Comparison of ENCODE assay signal across 9 cellular contexts in genomic region chr1:59062743-59063142, GRCh38.
A peak's percentile ranks its signal among the peaks of the same experiment; 100 is the strongest.
DNase-seq lines count a peak whose midpoint lies in the region; ATAC-seq and TF ChIP-seq lines count a peak whose summit lies in the region.
"Had no signal": no experiment of that assay in that cellular context is flagged by ENCODE, and none has a peak within 500 bp of the region (broad histone marks: within the 10 kb centered on the region; RNA-seq: fewer than 3 reads in every experiment).

No MANE protein-coding gene starts in this region.

- H3K27me3 ChIP-seq in body of pancreas (no peaks in the 10 kb centered on the region), tibial artery (no peaks in the 10 kb centered on the region)

- no peak for DNase-seq in activated CD4-positive, alpha-beta T cell treated with anti-CD3 and anti-CD28 coated beads, Interleukin-2, amount 10 ng/mL, durations not matched to agents 24 days and 14 days
- DNase-seq in activated CD4-positive, alpha-beta T cell treated with anti-CD3 and anti-CD28 coated beads for 4 hours: no peak
- DNase-seq in body of pancreas (peak in 2 of 4 donors; percentile 30 to 41), iris pigment epithelial cell (ENCODE audit: low read depth) (peak; percentile 93), tibial artery (peak in 1 of 2 donors; percentile 55), chondrocyte (ENCODE audit: low spot score) (no peak), amniotic stem cell (lab: John Stamatoyannopoulos, UW) (no peak), NCI-H2171 (lab: John Stamatoyannopoulos, UW) (no peak)
- DNase-seq: activated T-cell treated with anti-CD3 and anti-CD28 coated beads, Interleukin-2, amount 50 U/mL, for 4 hours had no signal

- no peak overlapping the region for H3K27ac ChIP-seq in body of pancreas
- H3K27ac ChIP-seq in tibial artery: peak overlapping the region; percentile 76 to 78

- H3K36me3 Mint-ChIP-seq in activated CD4-positive, alpha-beta T cell treated with anti-CD3 and anti-CD28 coated beads, Interleukin-2, amount 10 ng/mL, durations not matched to agents 24 days and 14 days (ENCODE audit: low read depth): peaks cover 11% of the 10 kb centered on the region
- H3K36me3 Mint-ChIP-seq in chondrocyte (ENCODE audit: low read depth): no peaks in the 10 kb centered on the region

- intact Hi-C loops in activated CD4-positive, alpha-beta T cell treated with anti-CD3 and anti-CD28 coated beads, Interleukin-2, amount 10 ng/mL, durations not matched to agents 24 days and 14 days (cut with micrococcal nuclease): no loop called here
- intact Hi-C loops in body of pancreas (cut with DNase I) (no loop called here), tibial artery (cut with DNase I; ENCODE audit: low total_unique reads) (no loop called here)

- no peak overlapping the region for H3K4me3 Mint-ChIP-seq in activated CD4-positive, alpha-beta T cell treated with anti-CD3 and anti-CD28 coated beads, Interleukin-2, amount 10 ng/mL, durations not matched to agents 24 days and 14 days
- H3K4me3 Mint-ChIP-seq in chondrocyte (ENCODE audit: unreplicated experiment): no peak overlapping the region
- H3K4me3 Mint-ChIP-seq: activated T-cell treated with anti-CD3 and anti-CD28 coated beads, Interleukin-2, amount 50 U/mL, for 4 hours had no signal

- H3K36me3 ChIP-seq in body of pancreas (replicated peaks in 1 of 2; ENCODE audit: insufficient read depth in 1 of 2, low read depth in 2 of 2) (no peaks in the 10 kb centered on the region), tibial artery (no peaks in the 10 kb centered on the region)

- TF ChIP-seq CTCF in body of pancreas (IDR thresholded peaks at IDR 0.05): no peak
- no peak for TF ChIP-seq CTCF in tibial artery (IDR thresholded peaks at IDR 0.05)
- TF ChIP-seq CTCF in chondrocyte (IDR thresholded peaks at IDR 0.05): no peak

- H3K4me1 ChIP-seq in body of pancreas (peaks cover 43% of the 10 kb centered on the region), tibial artery (peaks cover 0 to 19% (median 5%) of the 10 kb centered on the region in 4 donors)

- H3K27me3 Mint-ChIP-seq in activated CD4-positive, alpha-beta T cell treated with anti-CD3 and anti-CD28 coated beads, Interleukin-2, amount 10 ng/mL, durations not matched to agents 24 days and 14 days: no peaks in the 10 kb centered on the region
- H3K27me3 Mint-ChIP-seq in chondrocyte (ENCODE audit: low read depth): no peaks in the 10 kb centered on the region

- H3K4me3 ChIP-seq in body of pancreas: no peak overlapping the region
- H3K4me3 ChIP-seq in tibial artery: peak overlapping the region in 1 of 2 donors; percentile 34

- H3K9me3 Mint-ChIP-seq in activated CD4-positive, alpha-beta T cell treated with anti-CD3 and anti-CD28 coated beads, Interleukin-2, amount 10 ng/mL, durations not matched to agents 24 days and 14 days: peaks cover 6% of the 10 kb centered on the region
- H3K9me3 Mint-ChIP-seq in chondrocyte (ENCODE audit: low read depth): peaks cover 3% of the 10 kb centered on the region
- H3K9me3 Mint-ChIP-seq: activated T-cell treated with anti-CD3 and anti-CD28 coated beads, Interleukin-2, amount 50 U/mL, for 4 hours had no signal

- H3K9me3 ChIP-seq in body of pancreas (no peaks in the 10 kb centered on the region), tibial artery (no peaks in the 10 kb centered on the region)

- H3K4me1 Mint-ChIP-seq in activated CD4-positive, alpha-beta T cell treated with anti-CD3 and anti-CD28 coated beads, Interleukin-2, amount 10 ng/mL, durations not matched to agents 24 days and 14 days: peaks cover 36% of the 10 kb centered on the region
- peaks cover 15% of the 10 kb centered on the region for H3K4me1 Mint-ChIP-seq in chondrocyte (ENCODE audit: low read depth)

- peak; percentile 27 for ATAC-seq in body of pancreas

- no peak for TF ChIP-seq POLR2A in body of pancreas (IDR thresholded peaks at IDR 0.05)

- H3K27ac Mint-ChIP-seq in activated CD4-positive, alpha-beta T cell treated with anti-CD3 and anti-CD28 coated beads, Interleukin-2, amount 10 ng/mL, durations not matched to agents 24 days and 14 days: peak overlapping the region; percentile 46
- H3K27ac Mint-ChIP-seq in chondrocyte (ENCODE audit: unreplicated experiment): no peak overlapping the region

- 36 to 49% methylated on average over 5 of the region's 5 CpGs for WGBS in body of pancreas, 2 donors

Comparison
In these comparisons a context has a peak if more than half of its experiments do, and no peak if none do; other contexts are left out.
1. H3K27ac ChIP-seq: peak in tibial artery (2 of 2); none in body of pancreas (0 of 4).